Comparison of ENCODE assay signal across 29 cellular contexts in the genomic region with DNA sequence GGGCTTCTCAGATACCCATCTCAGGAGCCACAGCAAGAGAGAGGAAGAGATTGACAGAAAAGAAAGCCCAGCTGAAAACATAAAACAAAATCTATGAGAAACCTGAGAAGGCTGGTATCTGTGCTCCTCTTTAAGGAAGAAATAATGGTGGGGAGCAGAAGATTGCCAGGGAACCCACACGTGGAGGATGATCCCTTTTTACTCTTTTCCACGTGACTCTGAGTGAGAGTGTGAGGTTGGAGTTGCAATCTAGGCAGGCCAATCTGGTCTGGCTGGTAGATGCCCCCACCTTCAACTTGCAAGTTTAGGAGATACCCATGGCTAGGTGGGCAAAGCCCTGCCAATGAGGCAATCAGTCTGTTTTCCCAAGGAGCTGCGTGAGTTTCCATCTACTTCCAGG.
DNase-seq lines count a peak whose midpoint lies in the region; ATAC-seq, FAIRE-seq and TF ChIP-seq lines count a peak whose summit lies in the region.
"Had no signal": no experiment of that assay in that cellular context is flagged by ENCODE, and none has a peak within 500 bp of the region (broad histone marks: within the 10 kb centered on the region; RNA-seq: fewer than 3 reads in every experiment).

No MANE protein-coding gene starts in this region.

- H3K9me3 ChIP-seq in HepG2 (ENCODE audit: low read length) (no peaks in the 10 kb centered on the region), right lobe of liver (peaks cover 0 to 4% (median 0%) of the 10 kb centered on the region in 4 donors)
- H3K9me3 ChIP-seq: A549; BE2C; BLaER1; BLaER1 treated with 17β-estradiol and CSF1 and Interleukin-3, amounts not matched to agents 10 nM and 100 nM; Caco-2 had no signal

- CTCF ChIA-PET in HepG2 (lab: Yijun Ruan, JAX; ENCODE audit: low intra/inter-chr PET ratio, low total read pairs): no interaction called here

- no peaks in the 10 kb centered on the region for H3K79me2 ChIP-seq in HepG2 (ENCODE audit: insufficient read depth, low read length)

- in situ Hi-C loops in HepG2 (cut with HindIII; ENCODE audit: extremely low pct_ligation_motif_present, low pct_unique_long_range_greater_than_20kb): no loop called here

- no peaks in the 10 kb centered on the region for H4K20me1 ChIP-seq in HepG2 (ENCODE audit: insufficient read depth, low read length)
- H4K20me1 ChIP-seq: BLaER1; BLaER1 treated with 17β-estradiol and CSF1 and Interleukin-3, amounts not matched to agents 10 nM and 100 nM had no signal

- no peaks in the 10 kb centered on the region for H3K36me3 ChIP-seq in HepG2 (replicated peaks in 1 of 2; ENCODE audit: control insufficient read depth in 1 of 2, insufficient read depth in 2 of 2, low read length in 2 of 2)
- no peaks in the 10 kb centered on the region for H3K36me3 ChIP-seq in right lobe of liver
- H3K36me3 ChIP-seq: BE2C; BLaER1; BLaER1 treated with 17β-estradiol and CSF1 and Interleukin-3, amounts not matched to agents 10 nM and 100 nM had no signal

- TF ChIP-seq POLR2A in HepG2 (IDR thresholded peaks at IDR 0.05; ENCODE audit: insufficient read depth in 1 of 2, low read depth in 2 of 2, low read length in 2 of 2) (no peak), right lobe of liver (IDR thresholded peaks at IDR 0.05) (no peak)

- no peak for TF ChIP-seq RAD21 in HepG2 (CRISPR knock-in tag; IDR thresholded peaks at IDR 0.05)

- H3K27ac ChIP-seq in HepG2 (ENCODE audit: extremely low read length, insufficient read depth, low read length) (no peak overlapping the region), right lobe of liver (no peak overlapping the region)
- H3K27ac ChIP-seq: 22Rv1; A549; BLaER1; BLaER1 treated with 17β-estradiol and CSF1 and Interleukin-3, amounts not matched to agents 10 nM and 100 nM; C4-2B had no signal

- FAIRE-seq in HepG2 (lab: Jason Lieb, UNC): no peak
- FAIRE-seq: A204.1, A549, D721Med had no signal

- DNase-seq in HepG2 (ENCODE audit: low spot score) (no peak), right lobe of liver (no peak)
- DNase-seq: 8988T; ACHN; AML-193; BE2C; C1 segment of cervical spinal cord; Caco-2; Calu3; CD4-positive, alpha-beta memory T cell; CD4-positive, alpha-beta T cell; CD4-positive, CD25-positive, alpha-beta regulatory T cell; CD8-positive, alpha-beta memory T cell; CD8-positive, alpha-beta T cell; COR-L47; DMS 273 treated with DMSO at 0.1 percent for 48 hours; DMS153; DMS53; DMS79; DMS79 treated with DMSO at 0.1 percent for 48 hours; DND-41; EL had no signal

- H3K9ac ChIP-seq in HepG2 (ENCODE audit: insufficient read depth, low read depth, low read length): no peak overlapping the region
- H3K9ac ChIP-seq: BLaER1; BLaER1 treated with 17β-estradiol and CSF1 and Interleukin-3, amounts not matched to agents 10 nM and 100 nM had no signal

- no peak overlapping the region for H2AFZ ChIP-seq in HepG2 (ENCODE audit: low read length)

- no TSS peak for BruUV-seq in HepG2 (replicated peaks; lab: Mats Ljungman, UMichigan)

- no peak for TF ChIP-seq EP300 in HepG2 (IDR thresholded peaks at IDR 0.05; ENCODE audit: low read depth in 2 of 2, low read length in 2 of 2)
- TF ChIP-seq EP300 in HepG2 (CRISPR knock-in tag; IDR thresholded peaks at IDR 0.05; ENCODE audit: borderline replicate concordance): no peak

- H3K4me1 ChIP-seq in HepG2 (ENCODE audit: insufficient read depth, low read length) (no peaks in the 10 kb centered on the region), right lobe of liver (no peaks in the 10 kb centered on the region)
- H3K4me1 ChIP-seq: A549; BE2C; BLaER1; BLaER1 treated with 17β-estradiol and CSF1 and Interleukin-3, amounts not matched to agents 10 nM and 100 nM; Caco-2 had no signal

- no peak overlapping the region for H3K4me2 ChIP-seq in HepG2 (ENCODE audit: low read depth, low read length)
- H3K4me2 ChIP-seq: A549; BLaER1; BLaER1 treated with 17β-estradiol and CSF1 and Interleukin-3, amounts not matched to agents 10 nM and 100 nM had no signal

- POLR2A ChIA-PET in HepG2 (lab: Yijun Ruan, JAX): no interaction called here

- 22% methylated on average over 3 of the region's 3 CpGs for WGBS in HepG2 (ENCODE audit: low lambda C conversion rate)
- WGBS in right lobe of liver (ENCODE audit: insufficient coverage, low coverage, low lambda C conversion rate, missing lambda C conversion rate): 52% methylated on average over 3 of the region's 3 CpGs

- intact Hi-C loops in HepG2 (cut with micrococcal nuclease; ENCODE audit: unreplicated experiment) (no loop called here), right lobe of liver (cut with DNase I) (no loop called here)

- peaks cover 0 to 7% of the 10 kb centered on the region in 2 experiments; a peak in 2 of 5 replicates for H3K27me3 ChIP-seq in HepG2 (ENCODE audit: control insufficient read depth in 1 of 2, insufficient read depth in 2 of 2, low read length in 2 of 2)
- H3K27me3 ChIP-seq in right lobe of liver: no peaks in the 10 kb centered on the region
- H3K27me3 ChIP-seq: BLaER1; BLaER1 treated with 17β-estradiol and CSF1 and Interleukin-3, amounts not matched to agents 10 nM and 100 nM had no signal

- ATAC-seq in HepG2: no peak
- ATAC-seq in right lobe of liver: no peak
- ATAC-seq: A549; CD8-positive, alpha-beta T cell had no signal

- TF ChIP-seq CTCF in HepG2 (CRISPR knock-in tag; IDR thresholded peaks at IDR 0.05) (no peak), right lobe of liver (IDR thresholded peaks at IDR 0.05) (no peak)

- H3K4me3 ChIP-seq in HepG2 (replicated peaks in 1 of 3; ENCODE audit: insufficient read depth in 1 of 3, low read depth in 2 of 3, low read length in 3 of 3) (no peak overlapping the region), right lobe of liver (no peak overlapping the region)
- H3K4me3 ChIP-seq: A549; BLaER1; BLaER1 treated with 17β-estradiol and CSF1 and Interleukin-3, amounts not matched to agents 10 nM and 100 nM had no signal

TF ChIP-seq in HepG2, 621 proteins besides CTCF, POLR2A, EP300 and RAD21 (continues in another document):
- TF ChIP-seq, protein P1, sequence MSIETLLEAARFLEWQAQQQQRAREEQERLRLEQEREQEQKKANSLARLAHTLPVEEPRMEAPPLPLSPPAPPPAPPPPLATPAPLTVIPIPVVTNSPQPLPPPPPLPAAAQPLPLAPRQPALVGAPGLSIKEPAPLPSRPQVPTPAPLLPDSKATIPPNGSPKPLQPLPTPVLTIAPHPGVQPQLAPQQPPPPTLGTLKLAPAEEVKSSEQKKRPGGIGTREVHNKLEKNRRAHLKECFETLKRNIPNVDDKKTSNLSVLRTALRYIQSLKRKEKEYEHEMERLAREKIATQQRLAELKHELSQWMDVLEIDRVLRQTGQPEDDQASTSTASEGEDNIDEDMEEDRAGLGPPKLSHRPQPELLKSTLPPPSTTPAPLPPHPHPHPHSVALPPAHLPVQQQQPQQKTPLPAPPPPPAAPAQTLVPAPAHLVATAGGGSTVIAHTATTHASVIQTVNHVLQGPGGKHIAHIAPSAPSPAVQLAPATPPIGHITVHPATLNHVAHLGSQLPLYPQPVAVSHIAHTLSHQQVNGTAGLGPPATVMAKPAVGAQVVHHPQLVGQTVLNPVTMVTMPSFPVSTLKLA (IDR thresholded peaks at IDR 0.05): peak; percentile 96
- TF ChIP-seq, protein P2, sequence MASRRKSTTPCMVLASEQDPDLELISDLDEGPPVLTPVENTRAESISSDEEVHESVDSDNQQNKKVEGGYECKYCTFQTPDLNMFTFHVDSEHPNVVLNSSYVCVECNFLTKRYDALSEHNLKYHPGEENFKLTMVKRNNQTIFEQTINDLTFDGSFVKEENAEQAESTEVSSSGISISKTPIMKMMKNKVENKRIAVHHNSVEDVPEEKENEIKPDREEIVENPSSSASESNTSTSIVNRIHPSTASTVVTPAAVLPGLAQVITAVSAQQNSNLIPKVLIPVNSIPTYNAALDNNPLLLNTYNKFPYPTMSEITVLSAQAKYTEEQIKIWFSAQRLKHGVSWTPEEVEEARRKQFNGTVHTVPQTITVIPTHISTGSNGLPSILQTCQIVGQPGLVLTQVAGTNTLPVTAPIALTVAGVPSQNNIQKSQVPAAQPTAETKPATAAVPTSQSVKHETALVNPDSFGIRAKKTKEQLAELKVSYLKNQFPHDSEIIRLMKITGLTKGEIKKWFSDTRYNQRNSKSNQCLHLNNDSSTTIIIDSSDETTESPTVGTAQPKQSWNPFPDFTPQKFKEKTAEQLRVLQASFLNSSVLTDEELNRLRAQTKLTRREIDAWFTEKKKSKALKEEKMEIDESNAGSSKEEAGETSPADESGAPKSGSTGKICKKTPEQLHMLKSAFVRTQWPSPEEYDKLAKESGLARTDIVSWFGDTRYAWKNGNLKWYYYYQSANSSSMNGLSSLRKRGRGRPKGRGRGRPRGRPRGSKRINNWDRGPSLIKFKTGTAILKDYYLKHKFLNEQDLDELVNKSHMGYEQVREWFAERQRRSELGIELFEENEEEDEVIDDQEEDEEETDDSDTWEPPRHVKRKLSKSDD (CRISPR knock-in tag; IDR thresholded peaks at IDR 0.05; ENCODE audit: low read depth): no peak
- no peak for TF ChIP-seq KLF13 (CRISPR knock-in tag; IDR thresholded peaks at IDR 0.05)
- TF ChIP-seq, protein P3, sequence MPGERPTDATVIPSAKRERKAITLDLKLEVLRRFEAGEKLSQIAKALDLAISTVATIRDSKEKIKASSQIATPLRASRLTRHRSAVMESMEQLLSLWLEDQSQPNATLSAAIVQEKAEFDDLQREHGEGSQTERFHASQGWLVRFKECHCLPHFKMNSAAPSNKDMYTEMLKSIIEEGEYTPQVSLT (CRISPR knock-in tag; IDR thresholded peaks at IDR 0.05; ENCODE audit: borderline replicate concordance, low read depth): no peak
